In the genomic region with DNA sequence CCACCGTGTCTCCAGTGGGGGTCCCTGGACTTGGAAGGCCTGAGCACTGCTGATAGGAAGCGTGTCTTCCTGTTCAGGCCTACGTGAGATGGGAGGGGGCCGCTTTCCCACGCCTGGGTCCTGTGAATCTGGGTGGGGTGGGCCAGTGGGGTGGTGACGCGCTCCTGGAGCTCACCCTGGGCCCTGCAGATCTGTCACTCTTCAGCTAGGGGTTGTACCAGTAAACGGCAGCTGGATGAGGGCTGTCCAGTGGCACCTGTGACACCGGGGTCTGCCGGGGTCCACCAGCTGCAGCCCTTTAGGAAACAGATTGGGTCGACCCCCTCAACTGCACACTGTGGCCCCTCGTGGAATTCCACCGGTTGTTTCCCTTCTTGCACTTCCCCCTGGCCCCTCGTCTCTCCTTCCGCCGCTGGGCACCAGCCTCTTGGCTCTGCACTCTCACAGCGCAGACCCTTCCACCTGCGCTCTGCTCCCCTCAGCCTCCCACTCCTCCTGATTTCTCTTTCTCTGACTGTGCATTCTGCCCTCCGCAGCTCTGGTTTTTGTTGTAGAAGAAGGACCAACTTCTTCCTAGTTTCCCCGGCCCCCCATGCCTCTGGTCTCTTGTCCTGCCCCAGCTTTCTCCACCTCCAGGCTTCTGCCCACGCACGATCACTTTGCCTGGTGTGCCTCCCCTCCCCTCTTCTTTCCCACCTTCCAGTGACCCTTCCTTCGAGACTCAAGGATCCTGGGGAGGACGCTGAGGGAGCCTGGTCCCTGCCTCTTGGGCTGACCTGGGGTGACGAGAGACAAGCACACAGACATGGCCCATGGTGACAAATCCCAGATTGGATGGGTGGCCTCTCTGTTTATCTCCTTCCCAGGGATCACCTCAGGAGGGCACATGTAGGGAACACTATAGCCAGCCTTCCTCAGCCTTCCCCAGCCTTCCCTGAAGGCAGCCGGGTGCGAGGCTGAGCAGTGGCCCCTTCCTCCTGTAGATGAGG, we compare ENCODE assay signal across 24 cellular contexts. TPM values are rescaled to one million over a fixed set of nuclear protein-coding genes. Genes with fewer than 3 reads are reported as not detected.
A peak's percentile ranks its signal among the peaks of the same experiment; 100 is the strongest.
DNase-seq lines count a peak whose midpoint lies in the region; ATAC-seq and TF ChIP-seq lines count a peak whose summit lies in the region.
"Had no signal": no experiment of that assay in that cellular context is flagged by ENCODE, and none has a peak within 500 bp of the region (broad histone marks: within the 10 kb centered on the region; RNA-seq: fewer than 3 reads in every experiment).

No MANE protein-coding gene starts in this region.

- H3K9me3 ChIP-seq in HEK293 (ENCODE audit: control insufficient read depth, insufficient read depth, low read depth, low read length), result no peaks in the 10 kb centered on the region
- H3K9me3 ChIP-seq in upper lobe of right lung, result no peaks in the 10 kb centered on the region
- H3K9me3 ChIP-seq: heart right ventricle, right lobe of liver, thyroid gland had no signal

- H3K9me3 Mint-ChIP-seq in brain, result no peaks in the 10 kb centered on the region
- H3K9me3 Mint-ChIP-seq: activated B cell treated with CpG ODN at 0.5 μM for 24 hours; activated CD8-positive, alpha-beta T cell treated with anti-CD3 and anti-CD28 coated beads for 36 hours; natural killer cell treated with Interleukin-12 subunit alpha and Interleukin-12 subunit beta and Interleukin-15 and Interleukin-18, amount 100 ng/mL, for 72 hours; stimulated activated naive CD8-positive, alpha-beta T cell treated with anti-CD3 and anti-CD28 coated beads, Interleukin-15, Interleukin-2, amounts not matched to agents 100 ng/mL and 50 ng/mL, for 24 hours had no signal

- POLR2A ChIA-PET in HEK293 (lab: Yijun Ruan, JAX), result no interaction called here

- DNase-seq in mesenteric fat pad (ENCODE audit: low spot score) (peak; percentile 76), upper lobe of right lung (no peak), Kasumi-1 (lab: John Stamatoyannopoulos, UW) (no peak)
- DNase-seq: activated B cell treated with CpG ODN at 0.5 μM for 24 hours; activated CD8-positive, alpha-beta T cell treated with anti-CD3 and anti-CD28 coated beads for 36 hours; central memory CD4-positive, alpha-beta T cell; heart right ventricle; NCI-H1105; NCI-H2029 treated with DMSO at 0.1 percent for 48 hours; NCI-H345; NCI-H774; right lobe of liver; stimulated activated CD4-positive, alpha-beta T cell treated with anti-CD3 and anti-CD28 coated beads, Interleukin-15, amount 100 ng/mL, for 24 hours; T1000; thyroid gland had no signal

- ATAC-seq in upper lobe of right lung, result no peak
- ATAC-seq in activated CD4-positive, CD25-positive, alpha-beta regulatory T cell treated with anti-CD3 and anti-CD28 coated beads, Interleukin-2, amount 50 U/mL, for 24 hours, result no peak
- ATAC-seq in GM21737 (IDR thresholded peaks at IDR 0.05; ENCODE audit: unreplicated experiment), result no peak
- ATAC-seq: activated CD8-positive, alpha-beta T cell treated with anti-CD3 and anti-CD28 coated beads for 36 hours; heart right ventricle; left colon; natural killer cell treated with Interleukin-12 subunit alpha and Interleukin-12 subunit beta and Interleukin-15 and Interleukin-18, amount 100 ng/mL, for 72 hours; right lobe of liver had no signal

- H3K4me3 ChIP-seq in HEK293 (ENCODE audit: low read depth, low read length), result no peak overlapping the region
- H3K4me3 ChIP-seq in upper lobe of right lung, result no peak overlapping the region
- H3K4me3 ChIP-seq: dorsolateral prefrontal cortex, heart right ventricle, right lobe of liver, thyroid gland had no signal

- TF ChIP-seq CTCF in HEK293 (tag by site-specific recombination; IDR thresholded peaks at IDR 0.05) (no peak), brain (conservative IDR thresholded peaks at IDR 0.05) (no peak), upper lobe of right lung (IDR thresholded peaks at IDR 0.05) (no peak)

- H3K27ac Mint-ChIP-seq in brain, result peak overlapping the region in 4 of 5 experiments; percentile 30 to 84 (median 66)
- H3K27ac Mint-ChIP-seq: activated B cell treated with CpG ODN at 0.5 μM for 24 hours; activated CD8-positive, alpha-beta T cell treated with anti-CD3 and anti-CD28 coated beads for 36 hours; activated naive CD8-positive, alpha-beta T cell; natural killer cell treated with Interleukin-12 subunit alpha and Interleukin-12 subunit beta and Interleukin-15 and Interleukin-18, amount 100 ng/mL, for 72 hours; stimulated activated naive CD8-positive, alpha-beta T cell treated with anti-CD3 and anti-CD28 coated beads, Interleukin-15, Interleukin-2, amounts not matched to agents 100 ng/mL and 50 ng/mL, for 24 hours had no signal

- H3K27ac ChIP-seq in HEK293 (ENCODE audit: extremely low read depth, low read depth, low read length), result 0 out of 2 replicates have a peak overlapping the region, but pooled peaks have one; percentile 14
- peak overlapping the region; percentile 6 for H3K27ac ChIP-seq in upper lobe of right lung
- H3K27ac ChIP-seq: dorsolateral prefrontal cortex, right lobe of liver, thyroid gland had no signal

- CTCF ChIA-PET in HEK293 (lab: Yijun Ruan, JAX), result interaction anchor here (0.6 kb wide), 1 partner anchor 24 kb away, joined by 3 read pairs; no protein-coding TSS in a partner anchor

- H3K36me3 Mint-ChIP-seq in brain, result no peaks in the 10 kb centered on the region
- H3K36me3 Mint-ChIP-seq: activated naive CD8-positive, alpha-beta T cell; natural killer cell treated with Interleukin-12 subunit alpha and Interleukin-12 subunit beta and Interleukin-15 and Interleukin-18, amount 100 ng/mL, for 72 hours had no signal

- peaks cover 3% of the 10 kb centered on the region for H3K27me3 Mint-ChIP-seq in brain
- H3K27me3 Mint-ChIP-seq: activated naive CD8-positive, alpha-beta T cell had no signal

- H3K4me1 Mint-ChIP-seq in brain, result peaks cover 53% of the 10 kb centered on the region

- intact Hi-C loops in upper lobe of right lung (cut with DNase I), result no loop called here

- peak overlapping the region in 2 of 5 experiments; percentile 23 to 35 for H3K4me3 Mint-ChIP-seq in brain
- H3K4me3 Mint-ChIP-seq: activated B cell treated with CpG ODN at 0.5 μM for 24 hours; activated CD8-positive, alpha-beta T cell treated with anti-CD3 and anti-CD28 coated beads for 36 hours; activated naive CD8-positive, alpha-beta T cell; natural killer cell treated with Interleukin-12 subunit alpha and Interleukin-12 subunit beta and Interleukin-15 and Interleukin-18, amount 100 ng/mL, for 72 hours; stimulated activated naive CD8-positive, alpha-beta T cell treated with anti-CD3 and anti-CD28 coated beads, Interleukin-15, Interleukin-2, amounts not matched to agents 100 ng/mL and 50 ng/mL, for 24 hours had no signal

- peaks cover 0 to 6% of the 10 kb centered on the region in 2 experiments; a peak in 1 of 3 replicates for H3K36me3 ChIP-seq in HEK293 (ENCODE audit: control insufficient read depth in 2 of 2, insufficient read depth in 1 of 2, low read length in 2 of 2)
- no peaks in the 10 kb centered on the region for H3K36me3 ChIP-seq in upper lobe of right lung
- H3K36me3 ChIP-seq: right lobe of liver, thyroid gland had no signal

- H3K4me1 ChIP-seq in HEK293 (ENCODE audit: control insufficient read depth, insufficient read depth, low read length) (peaks cover 2% of the 10 kb centered on the region; the same call in 1 of the 2 replicates), upper lobe of right lung (peaks cover 21% of the 10 kb centered on the region)

- no peaks in the 10 kb centered on the region for H3K27me3 ChIP-seq in upper lobe of right lung
- H3K27me3 ChIP-seq: right lobe of liver, thyroid gland had no signal

TF ChIP-seq in HEK293, 187 proteins besides CTCF, POLR2A, EP300 and RAD21:
- TF ChIP-seq ZIC2 (tag by site-specific recombination; IDR thresholded peaks at IDR 0.05) (peak; percentile 24; the same call in 1 of the 2 replicates), GLIS2 (tag by site-specific recombination; IDR thresholded peaks at IDR 0.05) (0 out of 2 replicates have a peak, but pooled peaks have one; percentile 19), ZFHX2 (tag by site-specific recombination; conservative IDR thresholded peaks at IDR 0.05) (peak; percentile 72), EGR2 (tag by site-specific recombination; IDR thresholded peaks at IDR 0.05; ENCODE audit: low read depth) (peak; percentile 45; the same call in 1 of the 2 replicates), ZNF239 (tag by site-specific recombination; IDR thresholded peaks at IDR 0.05) (no peak)
- TF ChIP-seq, protein P1, sequence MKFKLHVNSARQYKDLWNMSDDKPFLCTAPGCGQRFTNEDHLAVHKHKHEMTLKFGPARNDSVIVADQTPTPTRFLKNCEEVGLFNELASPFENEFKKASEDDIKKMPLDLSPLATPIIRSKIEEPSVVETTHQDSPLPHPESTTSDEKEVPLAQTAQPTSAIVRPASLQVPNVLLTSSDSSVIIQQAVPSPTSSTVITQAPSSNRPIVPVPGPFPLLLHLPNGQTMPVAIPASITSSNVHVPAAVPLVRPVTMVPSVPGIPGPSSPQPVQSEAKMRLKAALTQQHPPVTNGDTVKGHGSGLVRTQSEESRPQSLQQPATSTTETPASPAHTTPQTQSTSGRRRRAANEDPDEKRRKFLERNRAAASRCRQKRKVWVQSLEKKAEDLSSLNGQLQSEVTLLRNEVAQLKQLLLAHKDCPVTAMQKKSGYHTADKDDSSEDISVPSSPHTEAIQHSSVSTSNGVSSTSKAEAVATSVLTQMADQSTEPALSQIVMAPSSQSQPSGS (tag by site-specific recombination; IDR thresholded peaks at IDR 0.05; ENCODE audit: low read depth), result no peak

RNA-seq across cellular contexts. Expression of a gene that starts 4.8 kb away (rescaled TPM):
- 8.5 TPM for polyA plus RNA-seq in brain (ENCODE audit: insufficient read depth, low read depth, low replicate concordance)
- total RNA-seq in mesenteric fat pad, result 46.1 TPM
- 127 TPM for total RNA-seq in upper lobe of right lung
